18 cellular contexts compared by ENCODE assay signal in genomic region chr7:12788591-12788990, GRCh38.
DNase-seq lines count a peak whose midpoint lies in the region; ATAC-seq and TF ChIP-seq lines count a peak whose summit lies in the region.
"Had no signal": no experiment of that assay in that cellular context is flagged by ENCODE, and none has a peak within 500 bp of the region (broad histone marks: within the 10 kb centered on the region; RNA-seq: fewer than 3 reads in every experiment).

No MANE protein-coding gene starts in this region.

- CTCF ChIA-PET in activated CD8-positive, alpha-beta T cell treated with anti-CD3 and anti-CD28 coated beads for 36 hours (lab: Charles Lee), result no interaction called here
- CTCF ChIA-PET in activated CD8-positive, alpha-beta T cell treated with anti-CD3 and anti-CD28 coated beads, Interleukin-2, amount 10 ng/mL, durations not matched to agents 7 days and 5 days (lab: Charles Lee), result no interaction called here

- TF ChIP-seq CTCF in activated CD8-positive, alpha-beta T cell treated with anti-CD3 and anti-CD28 coated beads for 36 hours (IDR thresholded peaks at IDR 0.05), result no peak

- H3K27me3 Mint-ChIP-seq in activated CD8-positive, alpha-beta T cell treated with anti-CD3 and anti-CD28 coated beads for 36 hours, result no peaks in the 10 kb centered on the region
- no peaks in the 10 kb centered on the region for H3K27me3 Mint-ChIP-seq in activated CD8-positive, alpha-beta T cell treated with anti-CD3 and anti-CD28 coated beads, Interleukin-2, amount 10 ng/mL, durations not matched to agents 7 days and 5 days (ENCODE audit: low read depth)
- H3K27me3 Mint-ChIP-seq: CD4-positive, alpha-beta memory T cell had no signal

- H3K4me1 Mint-ChIP-seq in activated CD8-positive, alpha-beta T cell treated with anti-CD3 and anti-CD28 coated beads for 36 hours (ENCODE audit: low read depth), result no peaks in the 10 kb centered on the region
- H3K4me1 Mint-ChIP-seq in activated CD8-positive, alpha-beta T cell treated with anti-CD3 and anti-CD28 coated beads, Interleukin-2, amount 10 ng/mL, durations not matched to agents 7 days and 5 days (ENCODE audit: low read depth), result no peaks in the 10 kb centered on the region
- no peaks in the 10 kb centered on the region for H3K4me1 Mint-ChIP-seq in stimulated activated effector memory CD8-positive, alpha-beta T cell treated with anti-CD3 and anti-CD28 coated beads, Interleukin-12 subunit alpha, Interleukin-12 subunit beta, amount 100 ng/mL, for 72 hours
- H3K4me1 Mint-ChIP-seq: CD14-positive monocyte; CD4-positive, alpha-beta memory T cell had no signal

- H3K9me3 Mint-ChIP-seq in activated CD8-positive, alpha-beta T cell treated with anti-CD3 and anti-CD28 coated beads for 36 hours, result no peaks in the 10 kb centered on the region
- peaks cover 4% of the 10 kb centered on the region for H3K9me3 Mint-ChIP-seq in activated CD8-positive, alpha-beta T cell treated with anti-CD3 and anti-CD28 coated beads, Interleukin-2, amount 10 ng/mL, durations not matched to agents 7 days and 5 days (ENCODE audit: insufficient read depth)
- no peaks in the 10 kb centered on the region for H3K9me3 Mint-ChIP-seq in stimulated activated effector memory CD8-positive, alpha-beta T cell treated with anti-CD3 and anti-CD28 coated beads, Interleukin-12 subunit alpha, Interleukin-12 subunit beta, amount 100 ng/mL, for 72 hours
- H3K9me3 Mint-ChIP-seq: CD4-positive, alpha-beta memory T cell; HFFc6 had no signal

- H3K4me3 Mint-ChIP-seq in activated CD8-positive, alpha-beta T cell treated with anti-CD3 and anti-CD28 coated beads for 36 hours, result no peak overlapping the region
- no peak overlapping the region for H3K4me3 Mint-ChIP-seq in activated CD8-positive, alpha-beta T cell treated with anti-CD3 and anti-CD28 coated beads, Interleukin-2, amount 10 ng/mL, durations not matched to agents 7 days and 5 days
- H3K4me3 Mint-ChIP-seq in stimulated activated effector memory CD8-positive, alpha-beta T cell treated with anti-CD3 and anti-CD28 coated beads, Interleukin-12 subunit alpha, Interleukin-12 subunit beta, amount 100 ng/mL, for 72 hours, result no peak overlapping the region
- H3K4me3 Mint-ChIP-seq: CD14-positive monocyte; CD4-positive, alpha-beta memory T cell; HFFc6 had no signal

- peak; percentile 17 to 21 for ATAC-seq in activated CD4-positive, CD25-positive, alpha-beta regulatory T cell treated with anti-CD3 and anti-CD28 coated beads, Interleukin-2, amount 50 U/mL, for 24 hours
- ATAC-seq in activated CD8-positive, alpha-beta T cell treated with anti-CD3 and anti-CD28 coated beads for 36 hours, result peak; percentile 53
- no peak for ATAC-seq in activated CD8-positive, alpha-beta T cell treated with anti-CD3 and anti-CD28 coated beads, Interleukin-2, amount 10 ng/mL, durations not matched to agents 7 days and 5 days
- peak; percentile 95 for ATAC-seq in stimulated activated effector memory CD8-positive, alpha-beta T cell treated with anti-CD3 and anti-CD28 coated beads, Interleukin-12 subunit alpha, Interleukin-12 subunit beta, amount 100 ng/mL, for 72 hours
- ATAC-seq: HCT116 had no signal

- intact Hi-C loops in activated CD8-positive, alpha-beta T cell treated with anti-CD3 and anti-CD28 coated beads for 36 hours (cut with micrococcal nuclease), result no loop called here

- DNase-seq in activated CD4-positive, CD25-positive, alpha-beta regulatory T cell treated with anti-CD3 and anti-CD28 coated beads, Interleukin-2, amount 50 U/mL, for 72 hours, result no peak
- peak; percentile 6 for DNase-seq in activated CD8-positive, alpha-beta T cell treated with anti-CD3 and anti-CD28 coated beads for 36 hours
- DNase-seq in activated CD8-positive, alpha-beta T cell treated with anti-CD3 and anti-CD28 coated beads, Interleukin-2, amount 10 ng/mL, durations not matched to agents 7 days and 5 days, result no peak
- DNase-seq in stimulated activated CD4-positive, alpha-beta T cell treated with anti-CD3 and anti-CD28 coated beads, Interleukin-1b, Interleukin-23, amount 100 ng/mL, for 48 hours, result peak; percentile 4
- DNase-seq in stimulated activated CD4-positive, alpha-beta T cell treated with anti-CD3 and anti-CD28 coated beads, Interleukin-4, amount 100 ng/mL, for 1 hour, result no peak
- DNase-seq in stimulated activated effector memory CD8-positive, alpha-beta T cell treated with anti-CD3 and anti-CD28 coated beads, Interleukin-12 subunit alpha, Interleukin-12 subunit beta, amount 100 ng/mL, for 72 hours (ENCODE audit: low spot score in 2 of 2), result no peak
- no peak for DNase-seq in glomerular visceral epithelial cell (ENCODE audit: extremely low spot score)
- DNase-seq: 8988T; CD4-positive, alpha-beta memory T cell; DMS153; DMS79; GF-D8; GOT3; H7; HFFc6 had no signal

- no peaks in the 10 kb centered on the region for H3K36me3 Mint-ChIP-seq in activated CD8-positive, alpha-beta T cell treated with anti-CD3 and anti-CD28 coated beads for 36 hours (ENCODE audit: low read depth)
- H3K36me3 Mint-ChIP-seq in activated CD8-positive, alpha-beta T cell treated with anti-CD3 and anti-CD28 coated beads, Interleukin-2, amount 10 ng/mL, durations not matched to agents 7 days and 5 days (ENCODE audit: low read depth), result no peaks in the 10 kb centered on the region
- H3K36me3 Mint-ChIP-seq in stimulated activated effector memory CD8-positive, alpha-beta T cell treated with anti-CD3 and anti-CD28 coated beads, Interleukin-12 subunit alpha, Interleukin-12 subunit beta, amount 100 ng/mL, for 72 hours, result no peaks in the 10 kb centered on the region
- H3K36me3 Mint-ChIP-seq: CD14-positive monocyte; CD4-positive, alpha-beta memory T cell had no signal

- no peak overlapping the region for H3K27ac Mint-ChIP-seq in activated CD8-positive, alpha-beta T cell treated with anti-CD3 and anti-CD28 coated beads for 36 hours
- H3K27ac Mint-ChIP-seq in activated CD8-positive, alpha-beta T cell treated with anti-CD3 and anti-CD28 coated beads, Interleukin-2, amount 10 ng/mL, durations not matched to agents 7 days and 5 days, result no peak overlapping the region
- H3K27ac Mint-ChIP-seq in stimulated activated effector memory CD8-positive, alpha-beta T cell treated with anti-CD3 and anti-CD28 coated beads, Interleukin-12 subunit alpha, Interleukin-12 subunit beta, amount 100 ng/mL, for 72 hours, result no peak overlapping the region
- H3K27ac Mint-ChIP-seq: CD14-positive monocyte; CD4-positive, alpha-beta memory T cell; HFFc6 had no signal

- POLR2A ChIA-PET in activated CD8-positive, alpha-beta T cell treated with anti-CD3 and anti-CD28 coated beads for 36 hours (lab: Charles Lee), result no interaction called here
- POLR2A ChIA-PET in activated CD8-positive, alpha-beta T cell treated with anti-CD3 and anti-CD28 coated beads, Interleukin-2, amount 10 ng/mL, durations not matched to agents 7 days and 5 days (lab: Charles Lee), result no interaction called here

Comparison
In these comparisons a context has a peak if more than half of its experiments do, and no peak if none do; other contexts are left out.
1. DNase-seq: peak in activated CD8-positive, alpha-beta T cell treated with anti-CD3 and anti-CD28 coated beads for 36 hours (single experiment) and stimulated activated CD4-positive, alpha-beta T cell treated with anti-CD3 and anti-CD28 coated beads, Interleukin-1b, Interleukin-23, amount 100 ng/mL, for 48 hours (single experiment); none in activated CD4-positive, CD25-positive, alpha-beta regulatory T cell treated with anti-CD3 and anti-CD28 coated beads, Interleukin-2, amount 50 U/mL, for 72 hours (single experiment), activated CD8-positive, alpha-beta T cell treated with anti-CD3 and anti-CD28 coated beads, Interleukin-2, amount 10 ng/mL, durations not matched to agents 7 days and 5 days (single experiment), stimulated activated CD4-positive, alpha-beta T cell treated with anti-CD3 and anti-CD28 coated beads, Interleukin-4, amount 100 ng/mL, for 1 hour (single experiment), stimulated activated effector memory CD8-positive, alpha-beta T cell treated with anti-CD3 and anti-CD28 coated beads, Interleukin-12 subunit alpha, Interleukin-12 subunit beta, amount 100 ng/mL, for 72 hours (0 of 2) and glomerular visceral epithelial cell (single experiment).